In the genomic region with DNA sequence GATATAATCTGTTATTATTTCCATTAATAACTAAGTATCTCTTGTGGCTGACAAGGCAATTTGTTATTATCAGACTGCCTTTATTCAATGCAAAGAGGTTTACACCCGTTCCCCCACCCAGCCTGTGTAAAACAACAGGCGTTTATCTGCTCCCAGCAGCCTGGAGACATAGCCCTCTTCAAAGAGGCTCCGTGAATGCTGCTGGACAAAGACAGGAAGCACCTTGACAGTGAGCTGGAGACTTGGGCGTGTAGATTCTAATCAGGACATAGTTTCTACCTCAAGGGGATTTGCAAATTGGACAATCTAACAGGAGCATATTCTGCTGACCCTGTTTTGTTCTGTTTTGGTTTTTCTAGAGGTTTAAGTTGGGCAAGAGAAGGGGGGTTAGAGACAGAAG, we compare ENCODE assay signal across 1 cellular context.
TF ChIP-seq lines count a peak whose summit lies in the region.

No MANE protein-coding gene starts in this region.

TF ChIP-seq in WTC11, 78 proteins besides CTCF, POLR2A, EP300 and RAD21 (continued from another document):
- TF ChIP-seq GABPB1 (CRISPR knock-in tag; IDR thresholded peaks at IDR 0.05) (no peak), FOXP1 (CRISPR knock-in tag; IDR thresholded peaks at IDR 0.05; ENCODE audit: borderline replicate concordance) (no peak), RELA (CRISPR knock-in tag; IDR thresholded peaks at IDR 0.05; ENCODE audit: borderline replicate concordance) (no peak), TCF7 (CRISPR knock-in tag; IDR thresholded peaks at IDR 0.05; ENCODE audit: low read depth) (no peak), ZNF138 (CRISPR knock-in tag; conservative IDR thresholded peaks at IDR 0.05) (no peak), SMAD3 (CRISPR knock-in tag; IDR thresholded peaks at IDR 0.05; ENCODE audit: borderline replicate concordance) (no peak), JAZF1 (CRISPR knock-in tag; IDR thresholded peaks at IDR 0.05) (no peak)
- TF ChIP-seq, protein P1, sequence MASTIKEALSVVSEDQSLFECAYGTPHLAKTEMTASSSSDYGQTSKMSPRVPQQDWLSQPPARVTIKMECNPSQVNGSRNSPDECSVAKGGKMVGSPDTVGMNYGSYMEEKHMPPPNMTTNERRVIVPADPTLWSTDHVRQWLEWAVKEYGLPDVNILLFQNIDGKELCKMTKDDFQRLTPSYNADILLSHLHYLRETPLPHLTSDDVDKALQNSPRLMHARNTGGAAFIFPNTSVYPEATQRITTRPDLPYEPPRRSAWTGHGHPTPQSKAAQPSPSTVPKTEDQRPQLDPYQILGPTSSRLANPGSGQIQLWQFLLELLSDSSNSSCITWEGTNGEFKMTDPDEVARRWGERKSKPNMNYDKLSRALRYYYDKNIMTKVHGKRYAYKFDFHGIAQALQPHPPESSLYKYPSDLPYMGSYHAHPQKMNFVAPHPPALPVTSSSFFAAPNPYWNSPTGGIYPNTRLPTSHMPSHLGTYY (CRISPR knock-in tag; IDR thresholded peaks at IDR 0.05) = no peak
- TF ChIP-seq, protein P2, sequence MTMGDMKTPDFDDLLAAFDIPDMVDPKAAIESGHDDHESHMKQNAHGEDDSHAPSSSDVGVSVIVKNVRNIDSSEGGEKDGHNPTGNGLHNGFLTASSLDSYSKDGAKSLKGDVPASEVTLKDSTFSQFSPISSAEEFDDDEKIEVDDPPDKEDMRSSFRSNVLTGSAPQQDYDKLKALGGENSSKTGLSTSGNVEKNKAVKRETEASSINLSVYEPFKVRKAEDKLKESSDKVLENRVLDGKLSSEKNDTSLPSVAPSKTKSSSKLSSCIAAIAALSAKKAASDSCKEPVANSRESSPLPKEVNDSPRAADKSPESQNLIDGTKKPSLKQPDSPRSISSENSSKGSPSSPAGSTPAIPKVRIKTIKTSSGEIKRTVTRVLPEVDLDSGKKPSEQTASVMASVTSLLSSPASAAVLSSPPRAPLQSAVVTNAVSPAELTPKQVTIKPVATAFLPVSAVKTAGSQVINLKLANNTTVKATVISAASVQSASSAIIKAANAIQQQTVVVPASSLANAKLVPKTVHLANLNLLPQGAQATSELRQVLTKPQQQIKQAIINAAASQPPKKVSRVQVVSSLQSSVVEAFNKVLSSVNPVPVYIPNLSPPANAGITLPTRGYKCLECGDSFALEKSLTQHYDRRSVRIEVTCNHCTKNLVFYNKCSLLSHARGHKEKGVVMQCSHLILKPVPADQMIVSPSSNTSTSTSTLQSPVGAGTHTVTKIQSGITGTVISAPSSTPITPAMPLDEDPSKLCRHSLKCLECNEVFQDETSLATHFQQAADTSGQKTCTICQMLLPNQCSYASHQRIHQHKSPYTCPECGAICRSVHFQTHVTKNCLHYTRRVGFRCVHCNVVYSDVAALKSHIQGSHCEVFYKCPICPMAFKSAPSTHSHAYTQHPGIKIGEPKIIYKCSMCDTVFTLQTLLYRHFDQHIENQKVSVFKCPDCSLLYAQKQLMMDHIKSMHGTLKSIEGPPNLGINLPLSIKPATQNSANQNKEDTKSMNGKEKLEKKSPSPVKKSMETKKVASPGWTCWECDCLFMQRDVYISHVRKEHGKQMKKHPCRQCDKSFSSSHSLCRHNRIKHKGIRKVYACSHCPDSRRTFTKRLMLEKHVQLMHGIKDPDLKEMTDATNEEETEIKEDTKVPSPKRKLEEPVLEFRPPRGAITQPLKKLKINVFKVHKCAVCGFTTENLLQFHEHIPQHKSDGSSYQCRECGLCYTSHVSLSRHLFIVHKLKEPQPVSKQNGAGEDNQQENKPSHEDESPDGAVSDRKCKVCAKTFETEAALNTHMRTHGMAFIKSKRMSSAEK (CRISPR knock-in tag; IDR thresholded peaks at IDR 0.05; ENCODE audit: borderline replicate concordance) = no peak
